ENCODE assay signal across 1 cellular context in genomic region chr10:71330789-71331404, GRCh38.
TF ChIP-seq lines count a peak whose summit lies in the region.

No MANE protein-coding gene starts in this region.

TF ChIP-seq in HepG2, 621 proteins besides CTCF, POLR2A, EP300 and RAD21 (continued from another document):
- no peak for TF ChIP-seq E2F2 (CRISPR knock-in tag; IDR thresholded peaks at IDR 0.05; ENCODE audit: borderline replicate concordance)
- no peak for TF ChIP-seq RFXAP (CRISPR knock-in tag; IDR thresholded peaks at IDR 0.05; ENCODE audit: borderline replicate concordance)
- no peak for TF ChIP-seq REL (CRISPR knock-in tag; conservative IDR thresholded peaks at IDR 0.05)
- no peak for TF ChIP-seq ONECUT2 (CRISPR knock-in tag; IDR thresholded peaks at IDR 0.05)
- no peak for TF ChIP-seq ZNF678 (CRISPR knock-in tag; IDR thresholded peaks at IDR 0.05)
- 0 out of 2 replicates have a peak, but pooled peaks have one; percentile 23 for TF ChIP-seq FOSL2 (CRISPR knock-in tag; IDR thresholded peaks at IDR 0.05)
- TF ChIP-seq ZNF772 (CRISPR knock-in tag; IDR thresholded peaks at IDR 0.05) = no peak
- TF ChIP-seq IKZF4 (CRISPR knock-in tag; IDR thresholded peaks at IDR 0.05; ENCODE audit: borderline replicate concordance, low read depth, not compliant biosample characterization) = no peak
- no peak for TF ChIP-seq DZIP1 (CRISPR knock-in tag; IDR thresholded peaks at IDR 0.05)
- no peak for TF ChIP-seq HMGXB4 (CRISPR knock-in tag; IDR thresholded peaks at IDR 0.05; ENCODE audit: borderline replicate concordance in 1 of 2, low read depth in 1 of 2)
- no peak for TF ChIP-seq GTF2F1 (IDR thresholded peaks at IDR 0.05; ENCODE audit: low read length)
- no peak for TF ChIP-seq DR1 (CRISPR knock-in tag; IDR thresholded peaks at IDR 0.05)
- no peak for TF ChIP-seq CC2D1A (CRISPR knock-in tag; IDR thresholded peaks at IDR 0.05)
- no peak for TF ChIP-seq ZFP1 (CRISPR knock-in tag; IDR thresholded peaks at IDR 0.05)
- TF ChIP-seq ZSCAN31 (CRISPR knock-in tag; IDR thresholded peaks at IDR 0.05; ENCODE audit: low read depth) = no peak
- TF ChIP-seq ZNF891 (CRISPR knock-in tag; IDR thresholded peaks at IDR 0.05) = no peak
- no peak for TF ChIP-seq ZZZ3 (CRISPR knock-in tag; IDR thresholded peaks at IDR 0.05; ENCODE audit: borderline replicate concordance)
- no peak for TF ChIP-seq ZNF800 (CRISPR knock-in tag; IDR thresholded peaks at IDR 0.05)
- TF ChIP-seq CEBPB (IDR thresholded peaks at IDR 0.05; ENCODE audit: borderline replicate concordance, low read depth, low read length) = peak; percentile 42; the same call in 1 of the 2 replicates
- no peak for TF ChIP-seq ZNF556 (CRISPR knock-in tag; IDR thresholded peaks at IDR 0.05; ENCODE audit: borderline replicate concordance)
- no peak for TF ChIP-seq ZNF841 (CRISPR knock-in tag; IDR thresholded peaks at IDR 0.05; ENCODE audit: borderline replicate concordance)
- TF ChIP-seq ZNF629 (CRISPR knock-in tag; conservative IDR thresholded peaks at IDR 0.05) = peak; percentile 70
- TF ChIP-seq PLSCR1 (CRISPR knock-in tag; IDR thresholded peaks at IDR 0.05; ENCODE audit: borderline replicate concordance) = no peak
- no peak for TF ChIP-seq ZNF672 (CRISPR knock-in tag; IDR thresholded peaks at IDR 0.05)
- peak; percentile 76 for TF ChIP-seq ESRRA (CRISPR knock-in tag; IDR thresholded peaks at IDR 0.05; ENCODE audit: low read depth)
- no peak for TF ChIP-seq ZNF24 (IDR thresholded peaks at IDR 0.05)
- no peak for TF ChIP-seq ZBTB33 (CRISPR knock-in tag; IDR thresholded peaks at IDR 0.05)
- no peak for TF ChIP-seq ZBTB44 (CRISPR knock-in tag; IDR thresholded peaks at IDR 0.05)
- TF ChIP-seq MXD4 (CRISPR knock-in tag; IDR thresholded peaks at IDR 0.05) = no peak
- no peak for TF ChIP-seq KLF6 (CRISPR knock-in tag; IDR thresholded peaks at IDR 0.05)
- no peak for TF ChIP-seq CBX5 (CRISPR knock-in tag; IDR thresholded peaks at IDR 0.05; ENCODE audit: borderline replicate concordance)
- no peak for TF ChIP-seq MED8 (CRISPR knock-in tag; IDR thresholded peaks at IDR 0.05; ENCODE audit: insufficient replicate concordance)
- no peak for TF ChIP-seq YY1 (IDR thresholded peaks at IDR 0.05; ENCODE audit: insufficient read depth, insufficient replicate concordance, low read depth, low read length)
- no peak for TF ChIP-seq ZNF768 (CRISPR knock-in tag; IDR thresholded peaks at IDR 0.05)
- TF ChIP-seq FLYWCH1 (CRISPR knock-in tag; IDR thresholded peaks at IDR 0.05) = no peak
- peak in 1 of 2 experiments; percentile 87; a peak in 2 of 4 replicates for TF ChIP-seq ATF4 (CRISPR knock-in tag; IDR thresholded peaks at IDR 0.05)
- 0 out of 2 replicates have a peak, but pooled peaks have one; percentile 15 for TF ChIP-seq GATAD2A (CRISPR knock-in tag; IDR thresholded peaks at IDR 0.05)
- no peak for TF ChIP-seq NONO (IDR thresholded peaks at IDR 0.05)
- no peak for TF ChIP-seq NONO (CRISPR knock-in tag; conservative IDR thresholded peaks at IDR 0.05)
